ENCODE assay signal across 16 cellular contexts in the genomic region with DNA sequence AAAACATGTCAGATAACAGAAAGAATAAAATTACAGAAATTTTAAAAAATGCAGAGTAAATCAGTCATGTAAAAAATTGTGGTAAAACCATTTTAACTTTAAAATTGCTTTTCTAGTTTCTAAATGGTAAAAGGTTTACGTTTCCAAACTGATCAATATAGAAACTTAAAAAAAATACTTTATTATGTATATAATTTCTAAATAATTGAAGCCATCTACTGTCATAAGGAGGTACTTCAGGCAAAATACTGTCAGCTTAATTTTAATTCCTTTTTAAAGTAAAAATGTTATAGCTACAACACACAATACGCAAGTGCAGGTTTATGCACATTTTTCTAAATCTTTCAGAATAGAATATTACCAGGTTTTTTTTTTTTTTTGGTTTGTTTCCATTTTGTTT.
"Had no signal": no experiment of that assay in that cellular context is flagged by ENCODE, and none has a peak within 500 bp of the region (broad histone marks: within the 10 kb centered on the region; RNA-seq: fewer than 3 reads in every experiment).

No MANE protein-coding gene starts in this region.

- H3K27me3 ChIP-seq: stomach, testis had no signal

- H3K27ac Mint-ChIP-seq: activated CD4-positive, alpha-beta T cell treated with anti-CD3 and anti-CD28 coated beads, Interleukin-2, amount 10 ng/mL, durations not matched to agents 7 days and 5 days; activated naive CD8-positive, alpha-beta T cell treated with anti-CD3 and anti-CD28 coated beads for 36 hours; activated T-cell treated with anti-CD3 and anti-CD28 coated beads, Interleukin-2, amount 50 U/mL, for 72 hours; natural killer cell treated with Interleukin-12 subunit alpha and Interleukin-12 subunit beta and Interleukin-15 and Interleukin-18, amount 100 ng/mL, for 72 hours had no signal

- ATAC-seq: activated T-cell treated with anti-CD3 and anti-CD28 coated beads, Interleukin-2, amount 50 U/mL, for 72 hours; left ventricle myocardium superior; natural killer cell treated with Interleukin-12 subunit alpha and Interleukin-12 subunit beta and Interleukin-15 and Interleukin-18, amount 100 ng/mL, for 72 hours had no signal

- H3K36me3 Mint-ChIP-seq: activated naive CD8-positive, alpha-beta T cell treated with anti-CD3 and anti-CD28 coated beads for 36 hours; natural killer cell treated with Interleukin-12 subunit alpha and Interleukin-12 subunit beta and Interleukin-15 and Interleukin-18, amount 100 ng/mL, for 72 hours had no signal

- H3K36me3 ChIP-seq: stomach had no signal

- H3K4me1 ChIP-seq: stomach, testis had no signal

- H3K4me3 Mint-ChIP-seq: activated CD4-positive, alpha-beta T cell treated with anti-CD3 and anti-CD28 coated beads, Interleukin-2, amount 10 ng/mL, durations not matched to agents 7 days and 5 days; activated naive CD8-positive, alpha-beta T cell treated with anti-CD3 and anti-CD28 coated beads for 36 hours; activated T-cell treated with anti-CD3 and anti-CD28 coated beads, Interleukin-2, amount 50 U/mL, for 72 hours; natural killer cell treated with Interleukin-12 subunit alpha and Interleukin-12 subunit beta and Interleukin-15 and Interleukin-18, amount 100 ng/mL, for 72 hours had no signal

- H3K4me3 ChIP-seq: stomach, testis had no signal

- H3K9me3 ChIP-seq: stomach, testis had no signal

- H3K27ac ChIP-seq: stomach, testis had no signal

- H3K9me3 Mint-ChIP-seq: activated CD4-positive, alpha-beta T cell treated with anti-CD3 and anti-CD28 coated beads, Interleukin-2, amount 10 ng/mL, durations not matched to agents 7 days and 5 days; activated T-cell treated with anti-CD3 and anti-CD28 coated beads, Interleukin-2, amount 50 U/mL, for 72 hours; natural killer cell treated with Interleukin-12 subunit alpha and Interleukin-12 subunit beta and Interleukin-15 and Interleukin-18, amount 100 ng/mL, for 72 hours had no signal

- H3K4me1 Mint-ChIP-seq: activated CD4-positive, alpha-beta T cell treated with anti-CD3 and anti-CD28 coated beads, Interleukin-2, amount 10 ng/mL, durations not matched to agents 7 days and 5 days; activated naive CD8-positive, alpha-beta T cell treated with anti-CD3 and anti-CD28 coated beads for 36 hours had no signal

- DNase-seq: activated CD4-positive, alpha-beta T cell treated with anti-CD3 and anti-CD28 coated beads, Interleukin-2, amount 10 ng/mL, durations not matched to agents 7 days and 5 days; activated CD8-positive, alpha-beta memory T cell treated with anti-CD3 and anti-CD28 coated beads, Interleukin-2, amount 50 U/mL, for 48 hours; activated gamma-delta T cell; activated naive CD8-positive, alpha-beta T cell treated with anti-CD3 and anti-CD28 coated beads for 36 hours; activated T-cell treated with anti-CD3 and anti-CD28 coated beads, Interleukin-2, amount 50 U/mL, for 72 hours; cerebellar nuclear complex; dermis blood vessel endothelial cell; erythroblast; hypothalamus; left ventricle myocardium superior; mesenchymal stem cell; stimulated activated CD4-positive, alpha-beta T cell treated with anti-CD3 and anti-CD28 coated beads, Interleukin-12 subunit alpha, Interleukin-12 subunit beta, amount 100 ng/mL, for 4 hours; stimulated activated CD4-positive, alpha-beta T cell treated with anti-CD3 and anti-CD28 coated beads, Interleukin-2, amount 100 ng/mL, for 24 hours; stomach; testis had no signal
